Comparison of ENCODE assay signal across 8 cellular contexts in the genomic region with DNA sequence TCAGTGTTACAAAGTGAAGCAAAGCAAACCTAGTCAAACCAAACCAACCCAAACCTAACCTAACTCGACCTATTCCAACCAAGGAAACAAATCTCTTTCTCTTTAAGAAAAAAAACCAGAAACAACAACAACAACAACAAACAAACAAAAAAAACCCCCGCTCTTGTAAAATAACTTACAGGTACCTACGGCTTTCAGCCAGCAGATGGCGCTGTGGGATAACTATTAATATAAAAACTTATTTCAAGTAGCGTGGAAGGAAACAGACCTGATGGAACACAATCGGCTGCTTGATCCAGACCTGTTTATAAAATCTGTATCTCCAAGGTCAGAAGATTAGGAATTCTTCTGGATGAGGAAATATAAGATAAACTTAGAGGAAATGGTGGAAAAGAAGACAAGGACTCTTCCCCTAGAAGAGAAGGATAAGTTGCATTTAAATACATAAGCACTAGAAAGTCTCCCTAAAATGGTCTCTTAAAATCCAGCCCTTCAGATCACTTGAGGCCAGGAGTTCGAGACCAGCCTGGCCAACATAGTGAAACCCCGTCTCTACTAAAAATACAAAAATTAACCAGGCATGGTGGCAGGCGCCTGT. TPM values are rescaled to one million over a fixed set of nuclear protein-coding genes. Genes with fewer than 3 reads are reported as not detected.
DNase-seq lines count a peak whose midpoint lies in the region; ATAC-seq and TF ChIP-seq lines count a peak whose summit lies in the region.

No MANE protein-coding gene starts in this region.

- peak overlapping the region in 5 of 7 donors; percentile 7 to 70 (median 53) for H3K27ac Mint-ChIP-seq in CD4-positive, alpha-beta memory T cell
- peak overlapping the region; percentile 60 for H3K27ac Mint-ChIP-seq in activated T-cell treated with anti-CD3 and anti-CD28 coated beads, Interleukin-2, amount 50 U/mL, for 72 hours

- no peaks in the 10 kb centered on the region for H3K27me3 Mint-ChIP-seq in CD4-positive, alpha-beta memory T cell
- H3K27me3 Mint-ChIP-seq in activated T-cell treated with anti-CD3 and anti-CD28 coated beads, Interleukin-2, amount 50 U/mL, for 72 hours (ENCODE audit: low read depth): no peaks in the 10 kb centered on the region

- no TSS peak for BruUV-seq in Panc1 (replicated peaks; lab: Mats Ljungman, UMichigan)

- ATAC-seq in Panc1: no peak
- ATAC-seq in activated T-cell treated with anti-CD3 and anti-CD28 coated beads, Interleukin-2, amount 50 U/mL, for 72 hours (replicated peaks in 1 of 2): no peak

- no peak overlapping the region for H3K4me3 ChIP-seq in CD4-positive, alpha-beta memory T cell (ENCODE audit: low read length in 2 of 2)
- no peak overlapping the region for H3K4me3 ChIP-seq in Panc1 (ENCODE audit: low read depth in 2 of 2, low read length in 2 of 2)
- no peak overlapping the region for H3K4me3 ChIP-seq in fibroblast of pulmonary artery (replicated peaks; ENCODE audit: low read depth, low read length)
- no peak overlapping the region for H3K4me3 ChIP-seq in thyroid gland (replicated peaks in 1 of 3)

- TF ChIP-seq CTCF in Panc1 (IDR thresholded peaks at IDR 0.05) (peak; percentile 54; the same call in 1 of the 2 replicates), fibroblast of pulmonary artery (IDR thresholded peaks at IDR 0.05; ENCODE audit: low read length, missing control alignments) (peak; percentile 53), thyroid gland (IDR thresholded peaks at IDR 0.05) (peak in 5 of 6 experiments; percentile 50 to 72 (median 65))

- POLR2A ChIA-PET in CD4-positive, alpha-beta memory T cell (lab: Charles Lee; ENCODE audit: partially characterized antibody): no interaction called here
- POLR2A ChIA-PET in Panc1 (lab: Charles Lee): no interaction called here

- in situ Hi-C loops in Panc1 (cut with HindIII; ENCODE audit: low pct_unique_long_range_greater_than_20kb, low sequenced_read_pairs): no loop called here

- H3K36me3 ChIP-seq in CD4-positive, alpha-beta memory T cell (ENCODE audit: insufficient read depth, low read length): no peaks in the 10 kb centered on the region
- H3K36me3 ChIP-seq in Panc1 (ENCODE audit: control insufficient read depth, insufficient read depth, low read length) (no peaks in the 10 kb centered on the region), thyroid gland (no peaks in the 10 kb centered on the region)

- no peaks in the 10 kb centered on the region for H3K36me3 Mint-ChIP-seq in CD4-positive, alpha-beta memory T cell
- H3K36me3 Mint-ChIP-seq in activated T-cell treated with anti-CD3 and anti-CD28 coated beads, Interleukin-2, amount 50 U/mL, for 72 hours (ENCODE audit: insufficient read depth in 2 of 2): no peaks in the 10 kb centered on the region

- no peak overlapping the region for H3K27ac ChIP-seq in CD4-positive, alpha-beta memory T cell (ENCODE audit: low read depth, low read length)
- H3K27ac ChIP-seq in Panc1 (ENCODE audit: low read length) (no peak overlapping the region), thyroid gland (no peak overlapping the region)

- H3K27me3 ChIP-seq in CD4-positive, alpha-beta memory T cell (ENCODE audit: insufficient read depth, low read length): no peaks in the 10 kb centered on the region
- no peaks in the 10 kb centered on the region for H3K27me3 ChIP-seq in Panc1 (ENCODE audit: control insufficient read depth, insufficient read depth, low read length)
- H3K27me3 ChIP-seq in thyroid gland: no peaks in the 10 kb centered on the region

- intact Hi-C loops in CD4-positive, alpha-beta memory T cell (cut with micrococcal nuclease): loop anchor here (1.0 kb wide), 3 partner anchors 495 to 943 kb away; no protein-coding TSS in a partner anchor
- intact Hi-C loops in Panc1 (cut with micrococcal nuclease; ENCODE audit: unreplicated experiment): loop anchor here (2.0 to 10.0 kb wide), 2 partner anchors 494 to 944 kb away; no protein-coding TSS in a partner anchor
- intact Hi-C loops in thyroid gland (cut with DNase I): loop anchor here (5.0 kb wide), 1 partner anchor 946 kb away; no protein-coding TSS in a partner anchor

- no peaks in the 10 kb centered on the region for H3K9me3 Mint-ChIP-seq in CD4-positive, alpha-beta memory T cell
- H3K9me3 Mint-ChIP-seq in activated T-cell treated with anti-CD3 and anti-CD28 coated beads, Interleukin-2, amount 50 U/mL, for 72 hours: no peaks in the 10 kb centered on the region

- CTCF ChIA-PET in CD4-positive, alpha-beta memory T cell (lab: Charles Lee; ENCODE audit: partially characterized antibody): interaction anchor here (1.3 kb wide), 1 partner anchor 943 kb away, joined by 5 read pairs; no protein-coding TSS in a partner anchor
- CTCF ChIA-PET in Panc1 (lab: Charles Lee): no interaction called here

- H3K9me3 ChIP-seq in CD4-positive, alpha-beta memory T cell (ENCODE audit: control insufficient read depth in 1 of 2, low read length in 2 of 2): no peaks in the 10 kb centered on the region
- H3K9me3 ChIP-seq in Panc1 (ENCODE audit: control insufficient read depth, insufficient read depth, low read depth, low read length) (no peaks in the 10 kb centered on the region), thyroid gland (no peaks in the 10 kb centered on the region)

- peak overlapping the region in 1 of 8 donors; percentile 21 for H3K4me3 Mint-ChIP-seq in CD4-positive, alpha-beta memory T cell
- no peak overlapping the region for H3K4me3 Mint-ChIP-seq in activated T-cell treated with anti-CD3 and anti-CD28 coated beads, Interleukin-2, amount 50 U/mL, for 72 hours

- DNase-seq in CD4-positive, alpha-beta memory T cell: peak; percentile 55 to 62 (median 61)
- DNase-seq in HS-5 (ENCODE audit: low read depth): peak; percentile 25
- DNase-seq in Panc1 (ENCODE audit: low read depth, low spot score): no peak
- DNase-seq in activated T-cell treated with anti-CD3 and anti-CD28 coated beads, Interleukin-2, amount 50 U/mL, for 72 hours: peak; percentile 44 to 59
- DNase-seq in fibroblast of pulmonary artery (ENCODE audit: low read depth): peak; percentile 69
- DNase-seq in nucleus accumbens (lab: John Stamatoyannopoulos, UW): peak in 42 of 56 donors; percentile 0 to 76 (median 5)
- peak; percentile 52 to 62 for DNase-seq in thyroid gland
- no peak for DNase-seq in GOT3 (lab: John Stamatoyannopoulos, UW)

- no peaks in the 10 kb centered on the region for H3K4me1 ChIP-seq in CD4-positive, alpha-beta memory T cell (ENCODE audit: insufficient read depth, low read length)
- H3K4me1 ChIP-seq in Panc1 (ENCODE audit: control insufficient read depth, insufficient read depth, low read length) (no peaks in the 10 kb centered on the region), thyroid gland (no peaks in the 10 kb centered on the region)

- no peak for TF ChIP-seq POLR2A in thyroid gland (IDR thresholded peaks at IDR 0.05)

- peaks cover 0 to 4% (median 0%) of the 10 kb centered on the region in 4 donors for H3K4me1 Mint-ChIP-seq in CD4-positive, alpha-beta memory T cell
- H3K4me1 Mint-ChIP-seq in activated T-cell treated with anti-CD3 and anti-CD28 coated beads, Interleukin-2, amount 50 U/mL, for 72 hours (ENCODE audit: low read depth): no peaks in the 10 kb centered on the region

- 18 to 20% methylated on average over 9 of the region's 9 CpGs for WGBS in thyroid gland, 2 donors

RNA-seq across cellular contexts. Expression of gene CDKL5, which starts 34.4 kb away (rescaled TPM):
- total RNA-seq in CD4-positive, alpha-beta memory T cell: 1 to 10 TPM; 5.0 to 5.7 TPM
- polyA plus RNA-seq in CD4-positive, alpha-beta memory T cell: 1 to 10 TPM; 1.0 to 1.3 TPM
- 1.2 TPM for total RNA-seq in Panc1 (2021; ENCODE audit: unreplicated experiment)
- 0.31 TPM for polyA plus RNA-seq in Panc1 (2012; ENCODE audit: insufficient read length)
- 1 to 10 TPM; 2.2 to 2.6 TPM for total RNA-seq in activated T-cell treated with anti-CD3 and anti-CD28 coated beads, Interleukin-2, amount 50 U/mL, for 72 hours
- total RNA-seq in thyroid gland: 10 to 100 TPM in 2 of 4 donors, 1 to 10 TPM in 2; 8.4 to 14.8 (median 10.0) TPM

RNA-seq across cellular contexts. Expression of gene SCML2, which starts 36.6 kb away (rescaled TPM):
- 1 to 10 TPM; 1.2 to 1.7 TPM for total RNA-seq in CD4-positive, alpha-beta memory T cell
- polyA plus RNA-seq in CD4-positive, alpha-beta memory T cell: 1 to 10 TPM in 1 of 2 donors, under 1 TPM in 1; 0.41 to 1.3 TPM
- 7.1 TPM for total RNA-seq in Panc1 (2021; ENCODE audit: unreplicated experiment)
- polyA plus RNA-seq in Panc1 (2012; ENCODE audit: insufficient read length): 2.1 TPM
- 1 to 10 TPM; 3.0 TPM for total RNA-seq in activated T-cell treated with anti-CD3 and anti-CD28 coated beads, Interleukin-2, amount 50 U/mL, for 72 hours
- 1 to 10 TPM; 2.1 to 3.8 (median 3.0) TPM for total RNA-seq in thyroid gland

Comparison
In these comparisons a context has a peak if more than half of its experiments do, and no peak if none do; other contexts are left out.
1. DNase-seq: peak in CD4-positive, alpha-beta memory T cell (5 of 5), HS-5 (single experiment), activated T-cell treated with anti-CD3 and anti-CD28 coated beads, Interleukin-2, amount 50 U/mL, for 72 hours (2 of 2), fibroblast of pulmonary artery (single experiment), nucleus accumbens (42 of 56) and thyroid gland (2 of 2); none in Panc1 (single experiment) and GOT3 (single experiment).
2. Peak in every context shown above with its lines, with median percentiles within 50 percentile points of each other: CTCF ChIP-seq.